1 cellular context compared by ENCODE assay signal in the genomic region with DNA sequence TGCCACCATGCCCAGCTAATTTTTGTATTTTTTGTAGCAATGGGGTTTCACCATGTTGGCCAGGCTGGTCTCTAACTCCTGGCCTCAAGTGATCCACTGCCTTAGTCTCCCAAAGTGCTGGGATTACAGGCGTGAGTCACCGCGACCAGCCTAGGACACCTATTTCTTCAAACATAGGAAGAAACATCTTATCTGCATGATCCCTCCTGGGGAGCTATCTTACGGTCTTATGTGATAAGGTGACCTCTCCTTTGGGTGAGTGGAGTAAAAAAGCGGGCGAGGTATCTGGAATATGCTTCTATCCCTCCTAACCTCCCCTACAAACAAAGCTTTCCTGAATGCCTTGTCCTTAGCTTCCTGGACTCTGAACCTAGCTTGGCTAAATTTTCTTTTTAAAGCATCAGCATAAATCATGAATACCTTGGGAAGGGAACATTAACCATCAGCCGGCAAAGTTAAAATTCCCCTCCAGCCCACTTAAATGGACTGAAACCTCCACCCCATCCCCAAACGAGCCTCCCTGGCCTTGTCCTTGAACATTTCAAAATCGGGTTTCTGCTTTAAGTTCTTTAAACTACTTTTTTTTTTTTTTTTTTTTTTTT.
A peak's percentile ranks its signal among the peaks of the same experiment; 100 is the strongest.
TF ChIP-seq lines count a peak whose summit lies in the region.

No MANE protein-coding gene starts in this region.

TF ChIP-seq in K562, 482 proteins besides CTCF, POLR2A, EP300 and RAD21 (continued from another document and continues in another):
- TF ChIP-seq, protein P1, sequence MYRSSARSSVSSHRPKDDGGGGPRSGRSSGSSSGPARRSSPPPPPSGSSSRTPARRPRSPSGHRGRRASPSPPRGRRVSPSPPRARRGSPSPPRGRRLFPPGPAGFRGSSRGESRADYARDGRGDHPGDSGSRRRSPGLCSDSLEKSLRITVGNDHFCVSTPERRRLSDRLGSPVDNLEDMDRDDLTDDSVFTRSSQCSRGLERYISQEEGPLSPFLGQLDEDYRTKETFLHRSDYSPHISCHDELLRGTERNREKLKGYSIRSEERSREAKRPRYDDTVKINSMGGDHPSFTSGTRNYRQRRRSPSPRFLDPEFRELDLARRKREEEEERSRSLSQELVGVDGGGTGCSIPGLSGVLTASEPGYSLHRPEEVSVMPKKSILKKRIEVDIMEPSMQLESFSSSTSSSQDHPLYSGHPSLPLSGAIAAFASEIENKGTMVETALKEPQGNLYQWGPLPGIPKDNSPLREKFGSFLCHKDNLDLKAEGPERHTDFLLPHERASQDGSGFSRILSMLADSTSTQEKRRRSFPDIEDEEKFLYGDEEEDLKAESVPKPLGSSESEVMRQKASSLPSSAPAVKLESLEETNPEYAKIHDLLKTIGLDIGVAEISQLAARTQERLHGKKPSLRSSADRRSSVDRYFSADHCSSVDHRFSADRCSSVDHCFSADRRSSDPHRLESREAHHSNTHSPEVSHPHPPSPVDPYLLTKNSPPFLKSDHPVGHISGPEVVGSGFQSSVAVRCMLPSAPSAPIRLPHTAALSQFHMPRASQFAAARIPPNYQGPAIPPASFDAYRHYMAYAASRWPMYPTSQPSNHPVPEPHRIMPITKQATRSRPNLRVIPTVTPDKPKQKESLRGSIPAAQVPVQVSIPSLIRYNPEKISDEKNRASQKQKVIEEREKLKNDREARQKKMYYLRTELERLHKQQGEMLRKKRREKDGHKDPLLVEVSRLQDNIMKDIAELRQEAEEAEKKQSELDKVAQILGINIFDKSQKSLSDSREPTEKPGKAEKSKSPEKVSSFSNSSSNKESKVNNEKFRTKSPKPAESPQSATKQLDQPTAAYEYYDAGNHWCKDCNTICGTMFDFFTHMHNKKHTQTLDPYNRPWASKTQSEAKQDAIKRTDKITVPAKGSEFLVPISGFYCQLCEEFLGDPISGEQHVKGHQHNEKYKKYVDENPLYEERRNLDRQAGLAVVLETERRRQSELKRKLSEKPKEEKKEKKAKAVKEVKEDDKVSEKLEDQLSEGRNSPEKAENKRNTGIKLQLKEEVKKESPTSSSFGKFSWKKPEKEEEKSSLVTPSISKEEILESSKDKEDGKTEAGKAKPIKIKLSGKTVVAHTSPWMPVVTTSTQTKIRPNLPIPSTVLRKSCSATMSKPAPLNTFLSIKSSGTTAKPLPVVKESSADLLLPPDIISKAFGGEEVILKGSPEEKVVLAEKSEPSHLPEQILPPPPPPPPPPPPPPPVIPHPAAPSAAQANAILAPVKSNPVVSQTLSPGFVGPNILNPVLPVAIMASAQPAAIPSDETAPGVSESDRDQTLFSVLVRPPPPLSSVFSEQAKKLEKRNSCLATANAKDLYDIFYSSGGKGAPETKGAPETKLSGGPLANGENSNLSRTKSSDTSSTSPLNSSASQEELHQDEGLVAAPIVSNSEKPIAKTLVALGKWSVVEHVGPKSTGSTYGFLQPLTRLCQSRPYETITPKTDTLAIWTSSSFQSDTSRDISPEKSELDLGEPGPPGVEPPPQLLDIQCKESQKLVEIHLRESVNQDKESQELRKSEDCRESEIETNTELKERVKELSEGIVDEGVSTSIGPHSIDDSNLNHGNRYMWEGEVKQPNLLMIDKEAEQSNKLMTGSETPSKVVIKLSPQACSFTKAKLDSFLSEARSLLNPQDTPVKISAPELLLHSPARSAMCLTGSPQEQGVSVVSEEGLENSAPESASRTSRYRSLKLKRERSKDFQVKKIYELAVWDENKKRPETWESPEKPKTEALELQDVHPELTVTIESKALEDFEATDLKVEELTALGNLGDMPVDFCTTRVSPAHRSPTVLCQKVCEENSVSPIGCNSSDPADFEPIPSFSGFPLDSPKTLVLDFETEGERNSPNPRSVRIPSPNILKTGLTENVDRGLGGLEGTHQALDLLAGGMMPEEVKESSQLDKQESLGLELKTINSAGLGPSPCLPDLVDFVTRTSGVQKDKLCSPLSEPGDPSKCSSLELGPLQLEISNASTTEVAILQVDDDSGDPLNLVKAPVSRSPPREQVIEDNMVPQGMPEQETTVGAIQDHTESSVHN (IDR thresholded peaks at IDR 0.05; ENCODE audit: borderline replicate concordance in 1 of 2, low read depth in 1 of 2), result no peak
- TF ChIP-seq HSF4 (CRISPR knock-in tag; IDR thresholded peaks at IDR 0.05; ENCODE audit: borderline replicate concordance) (no peak), NR4A1 (CRISPR knock-in tag; IDR thresholded peaks at IDR 0.05) (no peak), NR4A1 (tag; IDR thresholded peaks at IDR 0.05) (no peak), SRSF9 (IDR thresholded peaks at IDR 0.05; ENCODE audit: borderline replicate concordance, low read depth, low read length) (no peak), RCOR1 (IDR thresholded peaks at IDR 0.05; ENCODE audit: borderline replicate concordance in 1 of 2, low read depth in 2 of 2, low read length in 2 of 2) (peak in 1 of 2 experiments; percentile 29; a peak in 1 of 4 replicates), TAF15 (IDR thresholded peaks at IDR 0.05; ENCODE audit: low read depth, low read length) (no peak), CXXC5 (CRISPR knock-in tag; IDR thresholded peaks at IDR 0.05) (peak; percentile 21; the same call in 1 of the 2 replicates), TAL1 (IDR thresholded peaks at IDR 0.05) (peak; percentile 73), RBM17 (IDR thresholded peaks at IDR 0.05; ENCODE audit: borderline replicate concordance, low read depth, low read length) (no peak), ZNF561 (CRISPR knock-in tag; conservative IDR thresholded peaks at IDR 0.05) (no peak), CREB1 (IDR thresholded peaks at IDR 0.05) (no peak), CREB1 (CRISPR knock-in tag; IDR thresholded peaks at IDR 0.05) (no peak), ZNF717 (CRISPR knock-in tag; IDR thresholded peaks at IDR 0.05) (no peak), CREM (IDR thresholded peaks at IDR 0.05; ENCODE audit: low read depth) (peak; percentile 39; the same call in 1 of the 2 replicates), ZNF644 (tag; IDR thresholded peaks at IDR 0.05; ENCODE audit: low read depth) (no peak), OTX1 (CRISPR knock-in tag; IDR thresholded peaks at IDR 0.05) (no peak), SMARCE1 (IDR thresholded peaks at IDR 0.05) (peak; percentile 94), ZNF778 (CRISPR knock-in tag; IDR thresholded peaks at IDR 0.05) (no peak), FOXP1 (CRISPR knock-in tag; IDR thresholded peaks at IDR 0.05) (no peak), HNRNPK (IDR thresholded peaks at IDR 0.05; ENCODE audit: low read depth, low read length, poor library complexity, severe bottlenecking) (no peak), HIVEP1 (CRISPR knock-in tag; IDR thresholded peaks at IDR 0.05) (no peak), MAFF (IDR thresholded peaks at IDR 0.05; ENCODE audit: low read length) (no peak), POLR2B (IDR thresholded peaks at IDR 0.05; ENCODE audit: low read depth, partially characterized antibody) (no peak), KDM1A (IDR thresholded peaks at IDR 0.05) (0 out of 4 replicates have a peak, but pooled peaks of 1 of the 2 experiments have one; percentile 37), SREBF2 (CRISPR knock-in tag; IDR thresholded peaks at IDR 0.05) (no peak), ZNF212 (CRISPR knock-in tag; IDR thresholded peaks at IDR 0.05) (no peak), MED1 (CRISPR knock-in tag; IDR thresholded peaks at IDR 0.05; ENCODE audit: borderline replicate concordance) (no peak), HMG20A (CRISPR knock-in tag; conservative IDR thresholded peaks at IDR 0.05) (no peak), ZNF551 (CRISPR knock-in tag; IDR thresholded peaks at IDR 0.05) (no peak)
- TF ChIP-seq, protein P2, sequence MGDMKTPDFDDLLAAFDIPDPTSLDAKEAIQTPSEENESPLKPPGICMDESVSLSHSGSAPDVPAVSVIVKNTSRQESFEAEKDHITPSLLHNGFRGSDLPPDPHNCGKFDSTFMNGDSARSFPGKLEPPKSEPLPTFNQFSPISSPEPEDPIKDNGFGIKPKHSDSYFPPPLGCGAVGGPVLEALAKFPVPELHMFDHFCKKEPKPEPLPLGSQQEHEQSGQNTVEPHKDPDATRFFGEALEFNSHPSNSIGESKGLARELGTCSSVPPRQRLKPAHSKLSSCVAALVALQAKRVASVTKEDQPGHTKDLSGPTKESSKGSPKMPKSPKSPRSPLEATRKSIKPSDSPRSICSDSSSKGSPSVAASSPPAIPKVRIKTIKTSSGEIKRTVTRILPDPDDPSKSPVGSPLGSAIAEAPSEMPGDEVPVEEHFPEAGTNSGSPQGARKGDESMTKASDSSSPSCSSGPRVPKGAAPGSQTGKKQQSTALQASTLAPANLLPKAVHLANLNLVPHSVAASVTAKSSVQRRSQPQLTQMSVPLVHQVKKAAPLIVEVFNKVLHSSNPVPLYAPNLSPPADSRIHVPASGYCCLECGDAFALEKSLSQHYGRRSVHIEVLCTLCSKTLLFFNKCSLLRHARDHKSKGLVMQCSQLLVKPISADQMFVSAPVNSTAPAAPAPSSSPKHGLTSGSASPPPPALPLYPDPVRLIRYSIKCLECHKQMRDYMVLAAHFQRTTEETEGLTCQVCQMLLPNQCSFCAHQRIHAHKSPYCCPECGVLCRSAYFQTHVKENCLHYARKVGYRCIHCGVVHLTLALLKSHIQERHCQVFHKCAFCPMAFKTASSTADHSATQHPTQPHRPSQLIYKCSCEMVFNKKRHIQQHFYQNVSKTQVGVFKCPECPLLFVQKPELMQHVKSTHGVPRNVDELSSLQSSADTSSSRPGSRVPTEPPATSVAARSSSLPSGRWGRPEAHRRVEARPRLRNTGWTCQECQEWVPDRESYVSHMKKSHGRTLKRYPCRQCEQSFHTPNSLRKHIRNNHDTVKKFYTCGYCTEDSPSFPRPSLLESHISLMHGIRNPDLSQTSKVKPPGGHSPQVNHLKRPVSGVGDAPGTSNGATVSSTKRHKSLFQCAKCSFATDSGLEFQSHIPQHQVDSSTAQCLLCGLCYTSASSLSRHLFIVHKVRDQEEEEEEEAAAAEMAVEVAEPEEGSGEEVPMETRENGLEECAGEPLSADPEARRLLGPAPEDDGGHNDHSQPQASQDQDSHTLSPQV (IDR thresholded peaks at IDR 0.05), result peak; percentile 21; the same call in 1 of the 2 replicates
- TF ChIP-seq, protein P3, sequence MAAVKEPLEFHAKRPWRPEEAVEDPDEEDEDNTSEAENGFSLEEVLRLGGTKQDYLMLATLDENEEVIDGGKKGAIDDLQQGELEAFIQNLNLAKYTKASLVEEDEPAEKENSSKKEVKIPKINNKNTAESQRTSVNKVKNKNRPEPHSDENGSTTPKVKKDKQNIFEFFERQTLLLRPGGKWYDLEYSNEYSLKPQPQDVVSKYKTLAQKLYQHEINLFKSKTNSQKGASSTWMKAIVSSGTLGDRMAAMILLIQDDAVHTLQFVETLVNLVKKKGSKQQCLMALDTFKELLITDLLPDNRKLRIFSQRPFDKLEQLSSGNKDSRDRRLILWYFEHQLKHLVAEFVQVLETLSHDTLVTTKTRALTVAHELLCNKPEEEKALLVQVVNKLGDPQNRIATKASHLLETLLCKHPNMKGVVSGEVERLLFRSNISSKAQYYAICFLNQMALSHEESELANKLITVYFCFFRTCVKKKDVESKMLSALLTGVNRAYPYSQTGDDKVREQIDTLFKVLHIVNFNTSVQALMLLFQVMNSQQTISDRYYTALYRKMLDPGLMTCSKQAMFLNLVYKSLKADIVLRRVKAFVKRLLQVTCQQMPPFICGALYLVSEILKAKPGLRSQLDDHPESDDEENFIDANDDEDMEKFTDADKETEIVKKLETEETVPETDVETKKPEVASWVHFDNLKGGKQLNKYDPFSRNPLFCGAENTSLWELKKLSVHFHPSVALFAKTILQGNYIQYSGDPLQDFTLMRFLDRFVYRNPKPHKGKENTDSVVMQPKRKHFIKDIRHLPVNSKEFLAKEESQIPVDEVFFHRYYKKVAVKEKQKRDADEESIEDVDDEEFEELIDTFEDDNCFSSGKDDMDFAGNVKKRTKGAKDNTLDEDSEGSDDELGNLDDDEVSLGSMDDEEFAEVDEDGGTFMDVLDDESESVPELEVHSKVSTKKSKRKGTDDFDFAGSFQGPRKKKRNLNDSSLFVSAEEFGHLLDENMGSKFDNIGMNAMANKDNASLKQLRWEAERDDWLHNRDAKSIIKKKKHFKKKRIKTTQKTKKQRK (IDR thresholded peaks at IDR 0.05; ENCODE audit: borderline replicate concordance, low read depth, low read length), result no peak
- TF ChIP-seq, protein P4, sequence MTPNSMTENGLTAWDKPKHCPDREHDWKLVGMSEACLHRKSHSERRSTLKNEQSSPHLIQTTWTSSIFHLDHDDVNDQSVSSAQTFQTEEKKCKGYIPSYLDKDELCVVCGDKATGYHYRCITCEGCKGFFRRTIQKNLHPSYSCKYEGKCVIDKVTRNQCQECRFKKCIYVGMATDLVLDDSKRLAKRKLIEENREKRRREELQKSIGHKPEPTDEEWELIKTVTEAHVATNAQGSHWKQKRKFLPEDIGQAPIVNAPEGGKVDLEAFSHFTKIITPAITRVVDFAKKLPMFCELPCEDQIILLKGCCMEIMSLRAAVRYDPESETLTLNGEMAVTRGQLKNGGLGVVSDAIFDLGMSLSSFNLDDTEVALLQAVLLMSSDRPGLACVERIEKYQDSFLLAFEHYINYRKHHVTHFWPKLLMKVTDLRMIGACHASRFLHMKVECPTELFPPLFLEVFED (CRISPR knock-in tag; conservative IDR thresholded peaks at IDR 0.05), result no peak
- TF ChIP-seq, protein P5, sequence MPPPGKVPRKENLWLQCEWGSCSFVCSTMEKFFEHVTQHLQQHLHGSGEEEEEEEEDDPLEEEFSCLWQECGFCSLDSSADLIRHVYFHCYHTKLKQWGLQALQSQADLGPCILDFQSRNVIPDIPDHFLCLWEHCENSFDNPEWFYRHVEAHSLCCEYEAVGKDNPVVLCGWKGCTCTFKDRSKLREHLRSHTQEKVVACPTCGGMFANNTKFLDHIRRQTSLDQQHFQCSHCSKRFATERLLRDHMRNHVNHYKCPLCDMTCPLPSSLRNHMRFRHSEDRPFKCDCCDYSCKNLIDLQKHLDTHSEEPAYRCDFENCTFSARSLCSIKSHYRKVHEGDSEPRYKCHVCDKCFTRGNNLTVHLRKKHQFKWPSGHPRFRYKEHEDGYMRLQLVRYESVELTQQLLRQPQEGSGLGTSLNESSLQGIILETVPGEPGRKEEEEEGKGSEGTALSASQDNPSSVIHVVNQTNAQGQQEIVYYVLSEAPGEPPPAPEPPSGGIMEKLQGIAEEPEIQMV (tag; conservative IDR thresholded peaks at IDR 0.05; ENCODE audit: low read depth), result no peak
- TF ChIP-seq, protein P6, sequence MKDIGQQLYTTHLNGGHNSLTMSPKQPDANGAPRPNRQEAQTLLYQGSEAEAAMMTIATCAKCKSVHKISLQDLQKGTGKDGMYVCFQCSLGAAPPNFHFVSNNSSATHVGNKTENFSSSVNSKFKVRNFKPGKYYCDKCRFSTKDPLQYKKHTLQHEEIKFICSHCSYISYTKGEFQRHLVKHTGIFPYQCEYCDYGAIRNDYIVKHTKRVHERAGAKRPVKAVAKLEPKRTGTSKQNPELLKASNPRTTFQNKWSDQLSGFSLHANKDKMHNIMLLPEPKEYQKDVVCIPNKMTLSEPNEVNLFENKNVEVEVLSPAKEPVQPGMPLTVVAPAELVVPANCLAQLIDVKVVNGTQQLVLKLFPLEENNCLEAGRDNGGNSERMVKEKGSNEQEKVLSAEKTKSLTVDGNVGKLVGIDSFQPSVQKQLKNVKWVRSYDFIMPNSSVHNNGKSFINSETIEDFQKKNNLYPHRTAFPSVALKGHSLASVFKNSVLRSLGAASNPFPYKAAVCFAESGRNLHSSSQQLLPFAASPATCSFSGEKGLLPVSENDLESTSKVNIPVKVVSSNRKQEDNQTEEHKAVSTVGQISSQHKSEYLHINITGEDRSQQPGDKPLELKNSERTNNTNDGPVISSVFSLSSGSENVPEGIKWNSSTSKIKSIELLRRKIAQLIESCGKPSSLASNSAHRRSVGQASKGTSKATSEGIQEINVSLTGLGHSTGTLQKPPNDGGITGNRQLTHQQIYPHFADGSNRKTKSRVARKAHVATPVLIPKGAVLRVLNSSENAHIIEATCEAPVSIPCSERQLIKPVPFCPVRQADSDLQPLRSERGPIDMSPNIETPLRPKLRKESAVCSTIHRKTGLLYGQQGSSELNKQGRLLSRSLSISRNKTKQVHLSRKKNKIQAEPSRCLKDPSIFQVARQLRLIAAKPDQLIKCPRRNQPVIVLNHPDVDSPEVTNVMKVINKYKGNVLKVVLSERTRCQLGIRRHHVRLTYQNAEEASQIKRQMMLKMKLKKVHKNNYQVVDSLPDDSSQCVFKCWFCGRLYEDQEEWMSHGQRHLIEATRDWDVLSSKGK (CRISPR knock-in tag; IDR thresholded peaks at IDR 0.05), result no peak
